Comparison of ENCODE assay signal across 30 cellular contexts in genomic region chr16:21117567-21117966, GRCh38. TPM values are rescaled to one million over a fixed set of nuclear protein-coding genes. Genes with fewer than 3 reads are reported as not detected.
DNase-seq lines count a peak whose midpoint lies in the region; ATAC-seq, FAIRE-seq and TF ChIP-seq lines count a peak whose summit lies in the region.
"Had no signal": no experiment of that assay in that cellular context is flagged by ENCODE, and none has a peak within 500 bp of the region (broad histone marks: within the 10 kb centered on the region; RNA-seq: fewer than 3 reads in every experiment).

No MANE protein-coding gene starts in this region.

- FAIRE-seq in bronchial epithelial cell (lab: Jason Lieb, UNC): no peak
- no peak for FAIRE-seq in pancreas (lab: Jason Lieb, UNC)
- FAIRE-seq: GM12892, GM19239, HTR-8/SVneo had no signal

- no peak overlapping the region for H3K4me2 ChIP-seq in GM23338

- H3K9me3 Mint-ChIP-seq in CD4-positive, alpha-beta T cell: no peaks in the 10 kb centered on the region
- H3K9me3 Mint-ChIP-seq in GM23338: no peaks in the 10 kb centered on the region
- H3K9me3 Mint-ChIP-seq in memory B cell: peaks cover 3% of the 10 kb centered on the region

- peak overlapping the region; percentile 9 for H3K27ac Mint-ChIP-seq in CD4-positive, alpha-beta T cell
- H3K27ac Mint-ChIP-seq in GM23338: no peak overlapping the region
- H3K27ac Mint-ChIP-seq in memory B cell: no peak overlapping the region

- no peak for ATAC-seq in CD4-positive, alpha-beta T cell (ENCODE audit: poor library complexity)
- no peak for ATAC-seq in GM23338
- no peak for ATAC-seq in memory B cell (ENCODE audit: low read depth)
- ATAC-seq in pancreas: no peak
- ATAC-seq: Panc1, SK-N-SH treated with all-trans-retinoic acid at 6 μM for 48 hours had no signal

- POLR2A ChIA-PET in CD4-positive, alpha-beta T cell (lab: Charles Lee): no interaction called here

- peaks cover 20% of the 10 kb centered on the region for H3K4me1 Mint-ChIP-seq in CD4-positive, alpha-beta T cell (ENCODE audit: low read depth)
- H3K4me1 Mint-ChIP-seq in GM23338 (peaks cover 12% of the 10 kb centered on the region), memory B cell (peaks cover 16% of the 10 kb centered on the region)

- H3K36me3 ChIP-seq in GM23338 (ENCODE audit: insufficient read depth): no peaks in the 10 kb centered on the region
- no peaks in the 10 kb centered on the region for H3K36me3 ChIP-seq in bronchial epithelial cell (ENCODE audit: control insufficient read depth, insufficient read depth, low read length)
- no peaks in the 10 kb centered on the region for H3K36me3 ChIP-seq in pancreas
- H3K36me3 ChIP-seq in right atrium auricular region: no peaks in the 10 kb centered on the region

- H3K27me3 ChIP-seq in CD4-positive, alpha-beta T cell (ENCODE audit: control insufficient read depth, insufficient read depth, low read length): no peaks in the 10 kb centered on the region
- H3K27me3 ChIP-seq in GM23338 (ENCODE audit: insufficient read depth): no peaks in the 10 kb centered on the region
- no peaks in the 10 kb centered on the region for H3K27me3 ChIP-seq in bronchial epithelial cell (ENCODE audit: control insufficient read depth, insufficient read depth, low read length)
- no peaks in the 10 kb centered on the region for H3K27me3 ChIP-seq in pancreas
- H3K27me3 ChIP-seq in right atrium auricular region: no peaks in the 10 kb centered on the region
- H3K27me3 ChIP-seq: BLaER1 had no signal

- no peaks in the 10 kb centered on the region for H3F3A ChIP-seq in GM23338 (replicated peaks; ENCODE audit: low read depth)

- CTCF ChIA-PET in CD4-positive, alpha-beta T cell (lab: Charles Lee): no interaction called here

- intact Hi-C loops in CD4-positive, alpha-beta T cell (cut with DNase I, micrococcal nuclease): no loop called here
- intact Hi-C loops in pancreas (cut with DNase I): no loop called here

- H3K4me3 Mint-ChIP-seq in CD4-positive, alpha-beta T cell: peak overlapping the region; percentile 16
- no peak overlapping the region for H3K4me3 Mint-ChIP-seq in GM23338
- peak overlapping the region; percentile 15 for H3K4me3 Mint-ChIP-seq in memory B cell

- H3K4me1 ChIP-seq in GM23338 (ENCODE audit: insufficient read depth): peaks cover 20% of the 10 kb centered on the region
- no peaks in the 10 kb centered on the region for H3K4me1 ChIP-seq in pancreas
- no peaks in the 10 kb centered on the region for H3K4me1 ChIP-seq in right atrium auricular region
- H3K4me1 ChIP-seq: Caco-2 had no signal

- no peaks in the 10 kb centered on the region for H3K27me3 Mint-ChIP-seq in CD4-positive, alpha-beta T cell
- H3K27me3 Mint-ChIP-seq in GM23338 (ENCODE audit: insufficient read depth, low read depth, poor library complexity): peaks cover 4% of the 10 kb centered on the region
- H3K27me3 Mint-ChIP-seq in memory B cell: no peaks in the 10 kb centered on the region
- H3K27me3 Mint-ChIP-seq: CD4-positive, alpha-beta memory T cell had no signal

- peaks cover 13% of the 10 kb centered on the region; the same call in 1 of the 2 replicates for H3K9me2 ChIP-seq in GM23338 (ENCODE audit: insufficient read depth)

- H3K4me3 ChIP-seq in GM23338 (no peak overlapping the region), bronchial epithelial cell (ENCODE audit: low read depth, low read length) (no peak overlapping the region), pancreas (no peak overlapping the region), right atrium auricular region (no peak overlapping the region)
- H3K4me3 ChIP-seq: BLaER1 had no signal

- TF ChIP-seq CTCF in CD4-positive, alpha-beta T cell (IDR thresholded peaks at IDR 0.05): no peak
- TF ChIP-seq CTCF in GM23338 (conservative IDR thresholded peaks at IDR 0.05; ENCODE audit: low read depth in 2 of 2): no peak
- no peak for TF ChIP-seq CTCF in bronchial epithelial cell (IDR thresholded peaks at IDR 0.05; ENCODE audit: insufficient read depth, low read length, severe bottlenecking)
- TF ChIP-seq CTCF in pancreas (IDR thresholded peaks at IDR 0.05): no peak
- no peak for TF ChIP-seq CTCF in GM10266 (IDR thresholded peaks at IDR 0.05; ENCODE audit: control insufficient read depth, insufficient read depth, low read depth, missing control alignments)
- TF ChIP-seq CTCF in right atrium auricular region (IDR thresholded peaks at IDR 0.05): no peak

- H3K36me3 Mint-ChIP-seq in CD4-positive, alpha-beta T cell (ENCODE audit: low read depth): peaks cover 23% of the 10 kb centered on the region
- H3K36me3 Mint-ChIP-seq in GM23338 (ENCODE audit: low read depth) (no peaks in the 10 kb centered on the region), memory B cell (peaks cover 28% of the 10 kb centered on the region)

- no peaks in the 10 kb centered on the region for H4K20me1 ChIP-seq in GM23338 (replicated peaks; ENCODE audit: insufficient read depth)
- H4K20me1 ChIP-seq: BLaER1 had no signal

- no peaks in the 10 kb centered on the region for H3K79me2 ChIP-seq in GM23338 (replicated peaks; ENCODE audit: insufficient read depth)

- H3K9me3 ChIP-seq in CD4-positive, alpha-beta T cell (ENCODE audit: control insufficient read depth, low read length): no peaks in the 10 kb centered on the region
- H3K9me3 ChIP-seq in pancreas: no peaks in the 10 kb centered on the region
- no peaks in the 10 kb centered on the region for H3K9me3 ChIP-seq in right atrium auricular region
- H3K9me3 ChIP-seq: Caco-2 had no signal

- H2AFZ ChIP-seq in GM23338: no peak overlapping the region

- WGBS in pancreas, 2 donors: 85 to 86% methylated on average over 4 of the region's 4 CpGs

- H3K27ac ChIP-seq in CD4-positive, alpha-beta T cell (ENCODE audit: low read depth, low read length): no peak overlapping the region
- H3K27ac ChIP-seq in GM23338 (ENCODE audit: low read depth) (peak overlapping the region; percentile 35; the same call in 1 of the 2 replicates), pancreas (no peak overlapping the region), right atrium auricular region (no peak overlapping the region)
- H3K27ac ChIP-seq: BLaER1 had no signal

- no peak for DNase-seq in CD4-positive, alpha-beta T cell
- DNase-seq in GM23338 (ENCODE audit: low spot score): no peak
- peak; percentile 32 for DNase-seq in bronchial epithelial cell (ENCODE audit: low read depth)
- no peak for DNase-seq in memory B cell (ENCODE audit: low spot score in 2 of 2)
- DNase-seq in pancreas: no peak
- no peak for DNase-seq in GM10266 (ENCODE audit: extremely low spot score)
- DNase-seq in SIG-M5 treated with dmso at 0.1 percent for 504 hours (lab: John Stamatoyannopoulos, UW; ENCODE audit: unreplicated experiment): no peak
- DNase-seq in right atrium auricular region (ENCODE audit: low spot score): no peak
- DNase-seq: Caco-2; CD4-positive, alpha-beta memory T cell; DMS 273 treated with DMSO at 0.1 percent for 48 hours; DND-41; H7; IMR-90; MV-4-11; NCI-H1105 treated with DMSO at 0.1 percent for 48 hours; NCI-H2029 treated with DMSO at 0.1 percent for 48 hours; NCI-H226; NCI-H510A treated with DMSO at 0.1 percent for 48 hours; NCI-H748 treated with DMSO at 0.1 percent for 48 hours; SIG-M5 had no signal

TF ChIP-seq in GM23338, 12 proteins besides CTCF, POLR2A, EP300 and RAD21 (continues in another document):
- TF ChIP-seq CREB1 (CRISPR knock-in tag; IDR thresholded peaks at IDR 0.05; ENCODE audit: low read depth) (no peak), STAT1 (IDR thresholded peaks at IDR 0.05; ENCODE audit: unreplicated experiment) (no peak), POLR2AphosphoS5 (IDR thresholded peaks at IDR 0.05; ENCODE audit: low read depth) (no peak), ZNF114 (CRISPR knock-in tag; IDR thresholded peaks at IDR 0.05) (no peak), NANOG (IDR thresholded peaks at IDR 0.05; ENCODE audit: borderline replicate concordance) (no peak), ETS1 (IDR thresholded peaks at IDR 0.05) (no peak)

RNA-seq across cellular contexts. Expression of gene DNAH3, which starts 33.1 kb away (rescaled TPM):
- total RNA-seq in CD4-positive, alpha-beta T cell: not detected
- 1.2 and 1.3 TPM in 2 replicates for total RNA-seq in GM23338 (2014; rRNA removed; shearing (Covaris generic))
- polyA plus RNA-seq in GM23338 (2016; fragmentation: Nextera tagmentation; extraction: Ambion mirVana) (0.70 and 1.0 TPM in 2 replicates), pancreas (not detected)
- total RNA-seq in bronchial epithelial cell (0.26 TPM in 2 replicates), pancreas (under 1 TPM in 1 of 6 donors, not detected in 5; 0.03 TPM), right atrium auricular region (under 1 TPM in 1 of 2 donors, not detected in 1; 0.20 TPM)
- total RNA-seq: A673; CD4-positive, alpha-beta memory T cell; G401; IMR-90; M059J had no signal
- polyA plus RNA-seq: CD4-positive, alpha-beta memory T cell; IMR-90 had no signal

RNA-seq across cellular contexts. Expression of gene LDAF1, which starts 40.9 kb away (rescaled TPM):
- total RNA-seq in CD4-positive, alpha-beta T cell: 10 to 100 TPM; 11.0 to 11.2 TPM
- 33.8 TPM in 2 replicates for total RNA-seq in GM23338 (2014; rRNA removed; shearing (Covaris generic))
- polyA plus RNA-seq in GM23338 (2016; fragmentation: Nextera tagmentation; extraction: Ambion mirVana): 20.5 and 23.6 TPM in 2 replicates
- total RNA-seq in bronchial epithelial cell: 59.4 and 90.6 TPM in 2 replicates
- 10 to 100 TPM in 5 of 6 donors, 1 to 10 TPM in 1; 7.8 to 21.9 (median 12.7) TPM for total RNA-seq in pancreas
- polyA plus RNA-seq in pancreas: 1 to 10 TPM; 5.1 to 8.8 TPM
- total RNA-seq in right atrium auricular region: 100 to 1,000 TPM in 1 of 2 donors, 10 to 100 TPM in 1; 81.8 to 110 TPM
